Comparison of ENCODE assay signal across 17 cellular contexts in the genomic region with DNA sequence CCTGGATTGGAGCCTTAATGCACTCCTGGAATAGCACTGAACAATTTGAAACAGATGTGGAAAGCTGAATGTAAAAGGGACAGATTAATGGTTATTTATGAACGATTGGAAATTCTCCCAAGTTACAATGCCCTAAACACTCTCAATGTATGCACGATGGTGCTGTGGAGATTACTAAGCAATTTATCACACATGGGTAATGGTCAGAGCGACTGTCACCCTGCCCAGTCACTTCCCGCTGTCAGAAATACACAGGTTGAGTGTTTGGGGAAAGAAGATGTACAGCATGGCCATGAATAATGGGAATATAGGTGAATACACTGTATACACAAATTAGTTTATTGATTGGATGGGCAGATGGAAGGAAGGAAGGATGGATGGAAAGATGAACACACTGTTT.
DNase-seq lines count a peak whose midpoint lies in the region; ATAC-seq and TF ChIP-seq lines count a peak whose summit lies in the region.
"Had no signal": no experiment of that assay in that cellular context is flagged by ENCODE, and none has a peak within 500 bp of the region (broad histone marks: within the 10 kb centered on the region; RNA-seq: fewer than 3 reads in every experiment).

No MANE protein-coding gene starts in this region.

- H3K36me3 Mint-ChIP-seq in activated T-cell treated with anti-CD3 and anti-CD28 coated beads, Interleukin-2, amount 50 U/mL, for 72 hours (ENCODE audit: insufficient read depth in 2 of 2), result no peaks in the 10 kb centered on the region
- no peaks in the 10 kb centered on the region for H3K36me3 Mint-ChIP-seq in type B pancreatic cell

- intact Hi-C loops in posterior vena cava (cut with DNase I), result no loop called here

- peaks cover 29% of the 10 kb centered on the region for H3K4me1 Mint-ChIP-seq in activated T-cell treated with anti-CD3 and anti-CD28 coated beads, Interleukin-2, amount 50 U/mL, for 72 hours (ENCODE audit: low read depth)
- peaks cover 24% of the 10 kb centered on the region for H3K4me1 Mint-ChIP-seq in type B pancreatic cell (ENCODE audit: unreplicated experiment)
- H3K4me1 Mint-ChIP-seq: H9 had no signal

- H3K9me3 Mint-ChIP-seq in activated T-cell treated with anti-CD3 and anti-CD28 coated beads, Interleukin-2, amount 50 U/mL, for 72 hours, result no peaks in the 10 kb centered on the region
- peaks cover 5% of the 10 kb centered on the region for H3K9me3 Mint-ChIP-seq in type B pancreatic cell
- H3K9me3 Mint-ChIP-seq: CD4-positive, alpha-beta T cell; H9 had no signal

- H3K27ac Mint-ChIP-seq in activated T-cell treated with anti-CD3 and anti-CD28 coated beads, Interleukin-2, amount 50 U/mL, for 72 hours, result peak overlapping the region; percentile 7
- H3K27ac Mint-ChIP-seq in type B pancreatic cell, result no peak overlapping the region
- H3K27ac Mint-ChIP-seq: CD4-positive, alpha-beta T cell; H9; IgD-negative memory B cell had no signal

- H3K4me3 Mint-ChIP-seq in activated T-cell treated with anti-CD3 and anti-CD28 coated beads, Interleukin-2, amount 50 U/mL, for 72 hours, result no peak overlapping the region
- peak overlapping the region; percentile 1 for H3K4me3 Mint-ChIP-seq in type B pancreatic cell
- H3K4me3 Mint-ChIP-seq: CD4-positive, alpha-beta T cell; H9; IgD-negative memory B cell had no signal

- no peak for DNase-seq in activated T-cell treated with anti-CD3 and anti-CD28 coated beads, Interleukin-2, amount 50 U/mL, for 72 hours
- no peak for DNase-seq in activated T-cell treated with anti-CD3 and anti-CD28 coated beads, Interleukin-2, amount 50 U/mL, for 1 hour
- DNase-seq in NCI-H146 (lab: John Stamatoyannopoulos, UW) (peak; percentile 27), foreskin keratinocyte (no peak), type B pancreatic cell (ENCODE audit: extremely low spot score, unreplicated experiment) (no peak), posterior vena cava (ENCODE audit: low spot score) (no peak), KG1 (lab: John Stamatoyannopoulos, UW) (no peak)
- DNase-seq: BE2C; Caco-2; CD4-positive, alpha-beta T cell; GDM1; H9; NCI-H1105; NCI-H187; NCI-H2227 treated with DMSO at 0.1 percent for 48 hours; NCI-H524 had no signal

- peak overlapping the region; percentile 45 for H3K27ac ChIP-seq in foreskin keratinocyte

- no peaks in the 10 kb centered on the region for H3K27me3 ChIP-seq in foreskin keratinocyte
- H3K27me3 ChIP-seq: BE2C had no signal

- no peaks in the 10 kb centered on the region for H3K27me3 Mint-ChIP-seq in activated T-cell treated with anti-CD3 and anti-CD28 coated beads, Interleukin-2, amount 50 U/mL, for 72 hours (ENCODE audit: low read depth)
- H3K27me3 Mint-ChIP-seq in type B pancreatic cell, result no peaks in the 10 kb centered on the region
- H3K27me3 Mint-ChIP-seq: CD4-positive, alpha-beta T cell; IgD-negative memory B cell had no signal

- TF ChIP-seq CTCF in foreskin keratinocyte (conservative IDR thresholded peaks at IDR 0.05), result no peak
- no peak for TF ChIP-seq CTCF in type B pancreatic cell (conservative IDR thresholded peaks at IDR 0.05)

- peak; percentile 11 to 15 for ATAC-seq in activated T-cell treated with anti-CD3 and anti-CD28 coated beads, Interleukin-2, amount 50 U/mL, for 72 hours (replicated peaks in 1 of 2)
- ATAC-seq in foreskin keratinocyte, result peak; percentile 7

- peaks cover 18% of the 10 kb centered on the region for H3K4me1 ChIP-seq in foreskin keratinocyte
- H3K4me1 ChIP-seq: Caco-2 had no signal
